In the genomic region with DNA sequence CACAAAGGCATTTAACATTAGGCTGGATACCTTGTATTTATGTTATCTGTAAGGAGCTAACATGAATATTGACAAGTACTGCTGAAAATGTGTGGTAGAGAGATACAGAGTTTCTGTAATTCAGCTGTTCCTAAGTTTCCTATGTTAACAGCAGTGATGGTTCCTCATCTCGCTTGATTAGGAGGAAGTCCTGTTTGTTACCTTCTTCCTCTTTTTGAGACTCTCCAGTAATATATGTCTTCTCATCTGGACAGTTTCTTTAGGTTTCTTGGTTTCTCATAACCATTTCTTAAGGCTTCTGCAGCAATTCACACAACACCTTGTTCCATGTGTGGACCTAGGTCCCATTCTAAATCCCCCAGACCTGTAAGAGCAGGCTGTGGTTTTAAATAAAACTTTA, we compare ENCODE assay signal across 1 cellular context.
TF ChIP-seq lines count a peak whose summit lies in the region.

No MANE protein-coding gene starts in this region.

TF ChIP-seq in GM12878, 131 proteins besides CTCF, POLR2A, EP300 and RAD21 (continued from another document):
- TF ChIP-seq, protein P1, sequence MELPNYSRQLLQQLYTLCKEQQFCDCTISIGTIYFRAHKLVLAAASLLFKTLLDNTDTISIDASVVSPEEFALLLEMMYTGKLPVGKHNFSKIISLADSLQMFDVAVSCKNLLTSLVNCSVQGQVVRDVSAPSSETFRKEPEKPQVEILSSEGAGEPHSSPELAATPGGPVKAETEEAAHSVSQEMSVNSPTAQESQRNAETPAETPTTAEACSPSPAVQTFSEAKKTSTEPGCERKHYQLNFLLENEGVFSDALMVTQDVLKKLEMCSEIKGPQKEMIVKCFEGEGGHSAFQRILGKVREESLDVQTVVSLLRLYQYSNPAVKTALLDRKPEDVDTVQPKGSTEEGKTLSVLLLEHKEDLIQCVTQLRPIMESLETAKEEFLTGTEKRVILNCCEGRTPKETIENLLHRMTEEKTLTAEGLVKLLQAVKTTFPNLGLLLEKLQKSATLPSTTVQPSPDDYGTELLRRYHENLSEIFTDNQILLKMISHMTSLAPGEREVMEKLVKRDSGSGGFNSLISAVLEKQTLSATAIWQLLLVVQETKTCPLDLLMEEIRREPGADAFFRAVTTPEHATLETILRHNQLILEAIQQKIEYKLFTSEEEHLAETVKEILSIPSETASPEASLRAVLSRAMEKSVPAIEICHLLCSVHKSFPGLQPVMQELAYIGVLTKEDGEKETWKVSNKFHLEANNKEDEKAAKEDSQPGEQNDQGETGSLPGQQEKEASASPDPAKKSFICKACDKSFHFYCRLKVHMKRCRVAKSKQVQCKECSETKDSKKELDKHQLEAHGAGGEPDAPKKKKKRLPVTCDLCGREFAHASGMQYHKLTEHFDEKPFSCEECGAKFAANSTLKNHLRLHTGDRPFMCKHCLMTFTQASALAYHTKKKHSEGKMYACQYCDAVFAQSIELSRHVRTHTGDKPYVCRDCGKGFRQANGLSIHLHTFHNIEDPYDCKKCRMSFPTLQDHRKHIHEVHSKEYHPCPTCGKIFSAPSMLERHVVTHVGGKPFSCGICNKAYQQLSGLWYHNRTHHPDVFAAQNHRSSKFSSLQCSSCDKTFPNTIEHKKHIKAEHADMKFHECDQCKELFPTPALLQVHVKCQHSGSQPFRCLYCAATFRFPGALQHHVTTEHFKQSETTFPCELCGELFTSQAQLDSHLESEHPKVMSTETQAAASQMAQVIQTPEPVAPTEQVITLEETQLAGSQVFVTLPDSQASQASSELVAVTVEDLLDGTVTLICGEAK (IDR thresholded peaks at IDR 0.05; ENCODE audit: borderline replicate concordance) = peak; percentile 61
- TF ChIP-seq SRF (IDR thresholded peaks at IDR 0.05; ENCODE audit: low read depth in 2 of 2, low read length in 2 of 2) (no peak), SPI1 (IDR thresholded peaks at IDR 0.05; ENCODE audit: borderline replicate concordance, insufficient read depth, low read depth, low read length) (peak; percentile 76; the same call in 1 of the 2 replicates), ASH2L (IDR thresholded peaks at IDR 0.05; ENCODE audit: borderline replicate concordance, low read depth) (no peak), NFYA (IDR thresholded peaks at IDR 0.05; ENCODE audit: borderline replicate concordance, low read depth, low read length) (no peak), SMAD5 (IDR thresholded peaks at IDR 0.05; ENCODE audit: low read depth) (no peak), CREB1 (IDR thresholded peaks at IDR 0.05; ENCODE audit: low read depth) (no peak)
